Comparison of ENCODE assay signal across 18 cellular contexts in genomic region chr14:69553221-69553620, GRCh38. TPM values are rescaled to one million over a fixed set of nuclear protein-coding genes. Genes with fewer than 3 reads are reported as not detected.
DNase-seq lines count a peak whose midpoint lies in the region; ATAC-seq and TF ChIP-seq lines count a peak whose summit lies in the region.
"Had no signal": no experiment of that assay in that cellular context is flagged by ENCODE, and none has a peak within 500 bp of the region (broad histone marks: within the 10 kb centered on the region; RNA-seq: fewer than 3 reads in every experiment).

No MANE protein-coding gene starts in this region.

- H2AK9ac ChIP-seq in IMR-90 (replicated peaks; ENCODE audit: low read depth, low read length, poor library complexity), result no peak overlapping the region

- no peak overlapping the region for H3K4ac ChIP-seq in IMR-90 (ENCODE audit: low read depth, low read length)

- H3K4me1 Mint-ChIP-seq in naive thymus-derived CD4-positive, alpha-beta T cell, result peaks cover 0 to 2% (median 0%) of the 10 kb centered on the region in 7 donors
- peaks cover 20% of the 10 kb centered on the region for H3K4me1 Mint-ChIP-seq in WTC11

- no peaks in the 10 kb centered on the region for H4K20me1 ChIP-seq in IMR-90 (ENCODE audit: insufficient read depth, low read length)

- H2BK120ac ChIP-seq in IMR-90 (ENCODE audit: low read depth, low read length), result no peak overlapping the region

- no peak for TF ChIP-seq RAD21 in IMR-90 (IDR thresholded peaks at IDR 0.05; ENCODE audit: low read length)

- no peak overlapping the region for H4K91ac ChIP-seq in IMR-90 (ENCODE audit: insufficient read depth, low read depth, low read length)

- no peak overlapping the region for H2AFZ ChIP-seq in IMR-90 (replicated peaks; ENCODE audit: low read length, poor library complexity)
- H2AFZ ChIP-seq: parathyroid adenoma had no signal

- H3K27me3 ChIP-seq in IMR-90 (ENCODE audit: control insufficient read depth, insufficient read depth, low read length) (peaks cover 40% of the 10 kb centered on the region), SJCRH30 (no peaks in the 10 kb centered on the region)
- no peaks in the 10 kb centered on the region for H3K27me3 ChIP-seq in naive thymus-derived CD4-positive, alpha-beta T cell (ENCODE audit: control insufficient read depth in 2 of 2, insufficient read depth in 2 of 2, low read length in 2 of 2)

- POLR2A ChIA-PET in IMR-90 (lab: Charles Lee; ENCODE audit: unreplicated experiment), result no interaction called here
- POLR2A ChIA-PET in naive thymus-derived CD4-positive, alpha-beta T cell (lab: Charles Lee), result no interaction called here
- POLR2A ChIA-PET in WTC11 (lab: Charles Lee), result no interaction called here

- H3K18ac ChIP-seq in IMR-90 (ENCODE audit: low read depth, low read length), result no peak overlapping the region

- H3K36me3 Mint-ChIP-seq in naive thymus-derived CD4-positive, alpha-beta T cell, result no peaks in the 10 kb centered on the region
- H3K36me3 Mint-ChIP-seq in WTC11, result no peaks in the 10 kb centered on the region
- H3K36me3 Mint-ChIP-seq: CD4-positive, CD25-positive, alpha-beta regulatory T cell had no signal

- no peak overlapping the region for H3K14ac ChIP-seq in IMR-90 (replicated peaks; ENCODE audit: low read depth, low read length)

- H3K36me3 ChIP-seq in IMR-90 (ENCODE audit: control insufficient read depth, insufficient read depth, low read length) (no peaks in the 10 kb centered on the region), SJCRH30 (no peaks in the 10 kb centered on the region)
- no peaks in the 10 kb centered on the region for H3K36me3 ChIP-seq in naive thymus-derived CD4-positive, alpha-beta T cell (ENCODE audit: control insufficient read depth in 2 of 3, insufficient read depth in 3 of 3, low read length in 3 of 3)
- H3K36me3 ChIP-seq: spleen had no signal

- H2BK20ac ChIP-seq in IMR-90 (ENCODE audit: low read depth, low read length), result no peak overlapping the region

- in situ Hi-C loops in IMR-90 (cut with MboI; ENCODE audit: low sequenced_read_pairs), result no loop called here

- no TSS peak for BruUV-seq in IMR-90 (replicated peaks; lab: Mats Ljungman, UMichigan)

- no peak overlapping the region for H2AK5ac ChIP-seq in IMR-90 (ENCODE audit: low read depth, low read length)

- no peak overlapping the region for H3K56ac ChIP-seq in IMR-90 (ENCODE audit: extremely low read depth, insufficient read depth, low read length)

- no peak overlapping the region for H3K23ac ChIP-seq in IMR-90 (ENCODE audit: low read depth, low read length)

- H3K4me2 ChIP-seq in IMR-90 (ENCODE audit: low read depth, low read length), result no peak overlapping the region

- no CpG with 5 or more reads among the region's 1 CpG for WGBS in IMR-90 (ENCODE audit: extremely low coverage in 2 of 2, insufficient read length in 1 of 2), 2 experiments

- H3K9me3 Mint-ChIP-seq in naive thymus-derived CD4-positive, alpha-beta T cell, result no peaks in the 10 kb centered on the region
- H3K9me3 Mint-ChIP-seq in WTC11, result no peaks in the 10 kb centered on the region

- TF ChIP-seq CTCF in IMR-90 (conservative IDR thresholded peaks at IDR 0.05; ENCODE audit: low read depth, low read length) (no peak), cardiac fibroblast (IDR thresholded peaks at IDR 0.05; ENCODE audit: low read depth, low read length) (no peak), WTC11 (IDR thresholded peaks at IDR 0.05) (no peak)

- H3K9me1 ChIP-seq in IMR-90 (ENCODE audit: insufficient read depth, low read length), result no peaks in the 10 kb centered on the region

- H3K9me3 ChIP-seq in IMR-90 (ENCODE audit: control insufficient read depth, insufficient read depth, low read length), result no peaks in the 10 kb centered on the region; the same call in 1 of the 2 replicates
- no peaks in the 10 kb centered on the region for H3K9me3 ChIP-seq in naive thymus-derived CD4-positive, alpha-beta T cell (ENCODE audit: control insufficient read depth in 2 of 3, low read length in 3 of 3)
- H3K9me3 ChIP-seq in SJCRH30 (replicated peaks), result no peaks in the 10 kb centered on the region
- H3K9me3 ChIP-seq: spleen had no signal

- no peak overlapping the region for H4K5ac ChIP-seq in IMR-90 (ENCODE audit: low read depth, low read length)

- H2BK15ac ChIP-seq in IMR-90 (ENCODE audit: low read depth, low read length), result no peak overlapping the region

- dilution Hi-C loops in IMR-90 (cut with HindIII; ENCODE audit: low sequenced_read_pairs, unreplicated experiment), result no loop called here

- peak; percentile 70 for ATAC-seq in IMR-90 (ENCODE audit: low read depth)
- ATAC-seq in naive thymus-derived CD4-positive, alpha-beta T cell, result peak; percentile 46
- ATAC-seq in WTC11, result no peak
- ATAC-seq: activated CD8-positive, alpha-beta T cell treated with anti-CD3 and anti-CD28 coated beads, Interleukin-2, amount 10 ng/mL, durations not matched to agents 7 days and 5 days had no signal

- no peak overlapping the region for H4K8ac ChIP-seq in IMR-90 (ENCODE audit: low read depth in 2 of 2, low read length in 2 of 2)

- H3K4me1 ChIP-seq in IMR-90 (ENCODE audit: control insufficient read depth, insufficient read depth, low read length) (no peaks in the 10 kb centered on the region), SJCRH30 (no peaks in the 10 kb centered on the region)
- H3K4me1 ChIP-seq in naive thymus-derived CD4-positive, alpha-beta T cell (ENCODE audit: control insufficient read depth in 2 of 2, insufficient read depth in 2 of 2, low read length in 2 of 2), result no peaks in the 10 kb centered on the region
- H3K4me1 ChIP-seq: parathyroid adenoma, spleen had no signal

- intact Hi-C loops in IMR-90 (cut with micrococcal nuclease), result no loop called here
- intact Hi-C loops in naive thymus-derived CD4-positive, alpha-beta T cell (cut with micrococcal nuclease), result no loop called here

- no peak overlapping the region for H3K4me3 Mint-ChIP-seq in naive thymus-derived CD4-positive, alpha-beta T cell
- H3K4me3 Mint-ChIP-seq in WTC11, result no peak overlapping the region
- H3K4me3 Mint-ChIP-seq: activated CD8-positive, alpha-beta T cell treated with anti-CD3 and anti-CD28 coated beads, Interleukin-2, amount 10 ng/mL, durations not matched to agents 7 days and 5 days; CD4-positive, CD25-positive, alpha-beta regulatory T cell had no signal

- no peak overlapping the region for H2BK5ac ChIP-seq in IMR-90 (ENCODE audit: low read depth, low read length, poor library complexity, severe bottlenecking)

- TF ChIP-seq POLR2A in IMR-90 (IDR thresholded peaks at IDR 0.05; ENCODE audit: low read depth, low read length), result no peak

- no peaks in the 10 kb centered on the region for H3K79me1 ChIP-seq in IMR-90 (ENCODE audit: low read depth in 1 of 2, low read length in 2 of 2)

- H3K27ac ChIP-seq in IMR-90 (ENCODE audit: insufficient read depth, low read length), result no peak overlapping the region
- no peak overlapping the region for H3K27ac ChIP-seq in naive thymus-derived CD4-positive, alpha-beta T cell (ENCODE audit: low read depth, low read length)
- H3K27ac ChIP-seq in SJCRH30, result no peak overlapping the region
- H3K27ac ChIP-seq: parathyroid adenoma, spleen had no signal

- H3K9ac ChIP-seq in IMR-90 (ENCODE audit: low read depth, low read length), result no peak overlapping the region
- H3K9ac ChIP-seq: parathyroid adenoma had no signal

- CTCF ChIA-PET in IMR-90 (lab: Yijun Ruan, JAX) (interaction anchor here (0.6 kb wide), 1 partner anchor 64 kb away, joined by 5 read pairs; no protein-coding TSS in a partner anchor), WTC11 (lab: Charles Lee) (interaction anchor here (1.0 kb wide), 1 partner anchor 18 kb away, joined by 3 read pairs; no protein-coding TSS in a partner anchor)
- CTCF ChIA-PET in naive thymus-derived CD4-positive, alpha-beta T cell (lab: Charles Lee), result interaction anchor here (0.7 kb wide), 1 partner anchor 1418 kb away, joined by 3 read pairs; no protein-coding TSS in a partner anchor

- peaks cover 13 to 37% (median 28%) of the 10 kb centered on the region in 5 donors for H3K27me3 Mint-ChIP-seq in naive thymus-derived CD4-positive, alpha-beta T cell
- H3K27me3 Mint-ChIP-seq in WTC11 (ENCODE audit: low read depth), result no peaks in the 10 kb centered on the region

- DNase-seq in CD1c-positive myeloid dendritic cell (ENCODE audit: extremely low spot score) (peak; percentile 51), IMR-90 (peak; percentile 75), cardiac fibroblast (ENCODE audit: low read depth in 2 of 2) (peak; percentile 80 to 86), C1 segment of cervical spinal cord (lab: John Stamatoyannopoulos, UW) (no peak), SJCRH30 (no peak), WTC11 (ENCODE audit: low spot score) (no peak), SHP77 treated with DMSO at 0.1 percent for 48 hours (lab: John Stamatoyannopoulos, UW) (no peak)
- DNase-seq in naive thymus-derived CD4-positive, alpha-beta T cell, result no peak
- DNase-seq: activated CD8-positive, alpha-beta T cell treated with anti-CD3 and anti-CD28 coated beads, Interleukin-2, amount 10 ng/mL, durations not matched to agents 7 days and 5 days; aorta; CD4-positive, CD25-positive, alpha-beta regulatory T cell; effector CD8-positive, alpha-beta T cell; kidney glomerular epithelial cell; spleen had no signal

- H3K4me3 ChIP-seq in IMR-90 (ENCODE audit: insufficient read depth, low read depth, low read length) (no peak overlapping the region), cardiac fibroblast (replicated peaks in 1 of 2; ENCODE audit: low read depth in 2 of 2, low read length in 2 of 2) (no peak overlapping the region), SJCRH30 (no peak overlapping the region)
- no peak overlapping the region for H3K4me3 ChIP-seq in naive thymus-derived CD4-positive, alpha-beta T cell (ENCODE audit: low read length)
- H3K4me3 ChIP-seq: spleen had no signal

- H3K27ac Mint-ChIP-seq in naive thymus-derived CD4-positive, alpha-beta T cell, result no peak overlapping the region
- no peak overlapping the region for H3K27ac Mint-ChIP-seq in WTC11
- H3K27ac Mint-ChIP-seq: activated CD8-positive, alpha-beta T cell treated with anti-CD3 and anti-CD28 coated beads, Interleukin-2, amount 10 ng/mL, durations not matched to agents 7 days and 5 days; CD4-positive, CD25-positive, alpha-beta regulatory T cell had no signal

RNA-seq across cellular contexts. Expression of gene CCDC177, which starts 21.4 kb away (rescaled TPM):
- total RNA-seq in IMR-90 (2012; rRNA removed) (not detected in 2 replicates), WTC11 (2021) (1.7 to 2.2 TPM (median 2.1 TPM) in 3 replicates)
- not detected in 2 replicates for polyA plus RNA-seq in IMR-90 (2012; rRNA removed)
- not detected in 2 replicates for polyA plus RNA-seq in IMR-90 (2012; cell fraction: cytosol; rRNA removed)
- not detected in 2 replicates for polyA plus RNA-seq in IMR-90 (2012; cell fraction: nucleus; rRNA removed; ENCODE audit: low replicate concordance)
- not detected for total RNA-seq in naive thymus-derived CD4-positive, alpha-beta T cell
- not detected for polyA plus RNA-seq in naive thymus-derived CD4-positive, alpha-beta T cell
- 0.06 and 0.25 TPM in 2 replicates for total RNA-seq in SJCRH30 (2014; rRNA removed; shearing (Covaris generic))
- total RNA-seq: activated CD8-positive, alpha-beta T cell treated with anti-CD3 and anti-CD28 coated beads, Interleukin-2, amount 10 ng/mL, durations not matched to agents 7 days and 5 days; aorta; CD4-positive, CD25-positive, alpha-beta regulatory T cell; HT-29; mucosa of gallbladder; spleen; subcutaneous adipose tissue had no signal
- polyA plus RNA-seq: aorta; CD4-positive, CD25-positive, alpha-beta regulatory T cell; spleen had no signal

RNA-seq across cellular contexts. Expression of gene SUSD6, which starts 58.2 kb away (rescaled TPM):
- total RNA-seq in IMR-90 (2012; rRNA removed) (2.3 and 2.5 TPM in 2 replicates), WTC11 (2021) (6.6 to 10.1 TPM (median 8.1 TPM) in 3 replicates)
- polyA plus RNA-seq in IMR-90 (2012; rRNA removed), result 10.1 and 10.4 TPM in 2 replicates
- 5.9 and 7.7 TPM in 2 replicates for polyA plus RNA-seq in IMR-90 (2012; cell fraction: cytosol; rRNA removed)
- 21.8 and 29.0 TPM in 2 replicates for polyA plus RNA-seq in IMR-90 (2012; cell fraction: nucleus; rRNA removed; ENCODE audit: low replicate concordance)
- 10 to 100 TPM; 42.9 to 90.8 (median 65.0) TPM for total RNA-seq in naive thymus-derived CD4-positive, alpha-beta T cell
- 1 to 10 TPM; 4.3 to 6.3 TPM for polyA plus RNA-seq in naive thymus-derived CD4-positive, alpha-beta T cell
- 5.2 and 5.9 TPM in 2 replicates for total RNA-seq in SJCRH30 (2014; rRNA removed; shearing (Covaris generic))

Comparison
In these comparisons a context has a peak if more than half of its experiments do, and no peak if none do; other contexts are left out.
1. DNase-seq: peak in CD1c-positive myeloid dendritic cell (single experiment), IMR-90 (single experiment) and cardiac fibroblast (2 of 2); none in naive thymus-derived CD4-positive, alpha-beta T cell (0 of 9), C1 segment of cervical spinal cord (0 of 14), SJCRH30 (0 of 2), WTC11 (single experiment) and SHP77 treated with DMSO at 0.1 percent for 48 hours (single experiment).